In genomic region chr2:10900216-10901109, GRCh38 we compare ENCODE assay signal across 10 cellular contexts. TPM values are rescaled to one million over a fixed set of nuclear protein-coding genes. Genes with fewer than 3 reads are reported as not detected.
A peak's percentile ranks its signal among the peaks of the same experiment; 100 is the strongest.
DNase-seq lines count a peak whose midpoint lies in the region; TF ChIP-seq lines count a peak whose summit lies in the region.
"Had no signal": no experiment of that assay in that cellular context is flagged by ENCODE, and none has a peak within 500 bp of the region (broad histone marks: within the 10 kb centered on the region; RNA-seq: fewer than 3 reads in every experiment).

No MANE protein-coding gene starts in this region.

- BruUV-seq in mammary epithelial cell (replicated peaks; lab: Mats Ljungman, UMichigan), result no TSS peak

- H3K4me3 ChIP-seq in mammary epithelial cell (replicated peaks in 1 of 3; ENCODE audit: insufficient read depth in 1 of 3, low read depth in 2 of 3, low read length in 3 of 3), result no peak overlapping the region
- H3K4me3 ChIP-seq: BLaER1 had no signal

- peak; percentile 58 for DNase-seq in NCI-H510A treated with DMSO at 0.1 percent for 48 hours (lab: John Stamatoyannopoulos, UW)
- no peak for DNase-seq in NCI-H510A (lab: John Stamatoyannopoulos, UW)
- peak; percentile 34 for DNase-seq in NAMALWA (ENCODE audit: low spot score)
- peak; percentile 69 for DNase-seq in mammary epithelial cell
- DNase-seq in renal cortical epithelial cell (ENCODE audit: low read depth), result peak; percentile 14
- no peak for DNase-seq in cerebellar nuclear complex (lab: John Stamatoyannopoulos, UW)
- no peak for DNase-seq in ecto neural progenitor cell (ENCODE audit: low spot score)
- no peak for DNase-seq in NCI-H1436 treated with DMSO at 0.1 percent for 48 hours (lab: John Stamatoyannopoulos, UW)

- no peaks in the 10 kb centered on the region for H4K20me1 ChIP-seq in mammary epithelial cell (ENCODE audit: insufficient read depth, low read length)
- H4K20me1 ChIP-seq: BLaER1 had no signal

- no peak overlapping the region for H3K4me2 ChIP-seq in mammary epithelial cell (ENCODE audit: insufficient read depth, low read depth, low read length)
- H3K4me2 ChIP-seq: BLaER1 had no signal

- H3K4me1 ChIP-seq in mammary epithelial cell (ENCODE audit: insufficient read depth, low read length), result peaks cover 21% of the 10 kb centered on the region

- intact Hi-C loops in mammary epithelial cell (cut with micrococcal nuclease), result loop anchor here (2.0 kb wide), 1 partner anchor 66 kb away; no protein-coding TSS in a partner anchor

- TF ChIP-seq CTCF in mammary epithelial cell (conservative IDR thresholded peaks at IDR 0.05 in 1 of 2, IDR thresholded peaks at IDR 0.05 in 1 of 2; ENCODE audit: extremely low read depth in 1 of 2, insufficient read depth in 1 of 2, low read depth in 1 of 2, low read length in 2 of 2), result peak; percentile 43 to 50

- no peak overlapping the region for H2AFZ ChIP-seq in mammary epithelial cell (ENCODE audit: low read depth, low read length)

- dilution Hi-C loops in mammary epithelial cell (cut with HindIII; ENCODE audit: low sequenced_read_pairs), result loop anchor here (5.0 kb wide), 1 partner anchor 63 kb away; no protein-coding TSS in a partner anchor

- CTCF ChIA-PET in mammary epithelial cell (lab: Charles Lee; ENCODE audit: low non-redundant PET), result interaction anchor here (1.0 kb wide), 2 partner anchors 68 to 224 kb away, joined by 3 to 21 read pairs; no protein-coding TSS in a partner anchor

- H3K79me2 ChIP-seq in mammary epithelial cell (ENCODE audit: insufficient read depth, low read length), result no peaks in the 10 kb centered on the region

- no peak overlapping the region for H3K27ac ChIP-seq in mammary epithelial cell (ENCODE audit: insufficient read depth, low read depth, low read length)
- H3K27ac ChIP-seq: BLaER1, neutrophil had no signal

- in situ Hi-C loops in mammary epithelial cell (cut with MboI; ENCODE audit: low sequenced_read_pairs in 2 of 2), result no loop called here

- no peaks in the 10 kb centered on the region for H3K9me3 ChIP-seq in mammary epithelial cell (replicated peaks; ENCODE audit: insufficient read depth, low read length)
- H3K9me3 ChIP-seq: neutrophil had no signal

- H3K27me3 ChIP-seq in mammary epithelial cell (ENCODE audit: insufficient read depth, low read length), result no peaks in the 10 kb centered on the region
- H3K27me3 ChIP-seq: BLaER1 had no signal

- no peak overlapping the region for H3K9ac ChIP-seq in mammary epithelial cell (ENCODE audit: insufficient read depth, low read length)
- H3K9ac ChIP-seq: BLaER1 had no signal

- WGBS in mammary epithelial cell (ENCODE audit: low coverage, missing lambda C conversion rate), result 81% methylated on average over 10 of the region's 10 CpGs

- no peaks in the 10 kb centered on the region for H3K36me3 ChIP-seq in mammary epithelial cell (ENCODE audit: insufficient read depth, low read length)
- H3K36me3 ChIP-seq: BLaER1, neutrophil had no signal

RNA-seq across cellular contexts. Expression of gene KCNF1, which starts 11.3 kb away (rescaled TPM):
- total RNA-seq in mammary epithelial cell (1 to 10 TPM in 1 of 2 donors, under 1 TPM in 1; 0.54 to 2.5 TPM), renal cortical epithelial cell (not detected in 2 replicates)
- 0.26 TPM for polyA plus RNA-seq in mammary epithelial cell
- not detected for polyA minus RNA-seq in mammary epithelial cell

Comparison
In these comparisons a context has a peak if more than half of its experiments do, and no peak if none do; other contexts are left out.
1. DNase-seq: peak in NCI-H510A treated with DMSO at 0.1 percent for 48 hours (single experiment), NAMALWA (single experiment), mammary epithelial cell (single experiment) and renal cortical epithelial cell (single experiment); none in NCI-H510A (single experiment), cerebellar nuclear complex (0 of 2), ecto neural progenitor cell (single experiment) and NCI-H1436 treated with DMSO at 0.1 percent for 48 hours (single experiment).